ENCODE assay signal across 8 cellular contexts in the genomic region with DNA sequence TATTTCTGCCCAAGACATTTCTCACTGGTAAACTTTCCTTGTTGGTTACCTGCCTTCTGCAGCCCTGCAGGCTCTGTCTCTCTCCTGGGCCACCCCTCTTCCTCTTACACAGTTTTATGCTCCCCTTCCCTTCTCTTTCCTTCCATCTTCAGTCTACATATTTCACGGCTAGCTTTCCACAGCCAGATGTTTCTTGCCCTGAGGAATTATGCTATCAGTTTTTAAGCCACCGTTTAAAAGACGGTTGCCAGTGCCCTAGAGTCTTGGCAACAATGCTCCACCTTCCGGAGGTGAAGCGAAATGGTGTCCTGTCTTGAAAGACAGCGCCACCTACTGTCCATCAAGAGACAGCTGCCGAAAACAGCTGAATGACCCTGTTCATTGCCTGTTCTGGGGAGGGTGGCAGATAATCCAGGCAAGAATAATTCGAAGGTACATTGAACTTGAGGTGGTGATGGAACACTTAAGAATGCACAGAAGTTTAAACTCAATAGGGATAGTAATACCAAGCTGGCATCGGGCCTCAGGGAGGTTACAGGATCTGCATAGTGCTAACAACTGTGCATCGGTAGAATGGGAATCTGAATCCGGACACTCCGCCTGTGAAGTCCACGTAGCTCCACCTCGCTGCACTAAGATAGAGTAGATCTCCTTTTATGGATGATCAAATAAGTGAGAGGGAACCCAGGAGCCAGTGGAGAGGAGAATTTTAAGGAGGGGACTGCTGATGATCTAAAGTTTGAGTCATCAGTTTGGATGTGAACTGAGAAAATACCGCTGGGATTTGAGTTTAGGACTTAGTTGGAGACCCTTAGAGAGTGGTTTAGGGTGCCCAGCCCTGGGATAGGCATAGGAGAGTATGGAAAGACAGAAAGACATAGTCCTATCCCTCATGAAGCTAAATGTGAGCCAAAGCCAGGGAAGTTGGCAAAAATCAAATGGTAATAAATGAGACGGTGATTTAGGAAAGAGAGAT. TPM values are rescaled to one million over a fixed set of nuclear protein-coding genes. Genes with fewer than 3 reads are reported as not detected.
A peak's percentile ranks its signal among the peaks of the same experiment; 100 is the strongest.
DNase-seq lines count a peak whose midpoint lies in the region; ATAC-seq and TF ChIP-seq lines count a peak whose summit lies in the region.

No MANE protein-coding gene starts in this region.

- intact Hi-C loops in activated CD4-positive, alpha-beta T cell treated with anti-CD3 and anti-CD28 coated beads for 36 hours (cut with DNase I, micrococcal nuclease): loop anchor here (1.0 to 5.0 kb wide), 6 partner anchors 28 to 284 kb away; partner anchors contain the start of gene PPP1R11 (in 1 of the 2)
- intact Hi-C loops in left colon (cut with DNase I, micrococcal nuclease): no loop called here

- peaks cover 62% of the 10 kb centered on the region for H3K27me3 Mint-ChIP-seq in activated CD4-positive, alpha-beta T cell treated with anti-CD3 and anti-CD28 coated beads for 36 hours
- peaks cover 66% of the 10 kb centered on the region for H3K27me3 Mint-ChIP-seq in chondrocyte (ENCODE audit: low read depth)

- no peak overlapping the region for H3K27ac ChIP-seq in DOHH2 (ENCODE audit: low read depth, low read length)

- H3K4me1 Mint-ChIP-seq in activated CD4-positive, alpha-beta T cell treated with anti-CD3 and anti-CD28 coated beads for 36 hours: peaks cover 27% of the 10 kb centered on the region
- peaks cover 16% of the 10 kb centered on the region for H3K4me1 Mint-ChIP-seq in chondrocyte (ENCODE audit: low read depth)

- peak; percentile 58 for DNase-seq in NCI-H510A treated with DMSO at 0.1 percent for 48 hours (lab: John Stamatoyannopoulos, UW)
- DNase-seq in activated CD4-positive, alpha-beta T cell treated with anti-CD3 and anti-CD28 coated beads for 36 hours: peak; percentile 79
- DNase-seq in chondrocyte (ENCODE audit: low spot score): no peak
- peak; percentile 66 to 74 for DNase-seq in left colon
- DNase-seq in stimulated activated CD4-positive, alpha-beta T cell treated with anti-CD3 and anti-CD28 coated beads, Interleukin-2, amount 100 ng/mL, for 48 hours: peak; percentile 53 to 58
- DNase-seq in NCI-H187 treated with DMSO at 0.1 percent for 48 hours (lab: John Stamatoyannopoulos, UW): no peak

- no peak overlapping the region; the same call in 1 of the 2 replicates for H3K4me2 ChIP-seq in DOHH2 (ENCODE audit: low read length)

- POLR2A ChIA-PET in activated CD4-positive, alpha-beta T cell treated with anti-CD3 and anti-CD28 coated beads for 36 hours (lab: Charles Lee): no interaction called here

- ATAC-seq in HG02759 (IDR thresholded peaks at IDR 0.05; ENCODE audit: unreplicated experiment) (peak; percentile 65), left colon (peak; percentile 69)
- ATAC-seq in activated CD4-positive, alpha-beta T cell treated with anti-CD3 and anti-CD28 coated beads for 36 hours: peak; percentile 90

- H3K27ac Mint-ChIP-seq in activated CD4-positive, alpha-beta T cell treated with anti-CD3 and anti-CD28 coated beads for 36 hours: no peak overlapping the region
- H3K27ac Mint-ChIP-seq in chondrocyte (ENCODE audit: unreplicated experiment): peak overlapping the region; percentile 1

- TF ChIP-seq CTCF in DOHH2 (IDR thresholded peaks at IDR 0.05; ENCODE audit: low read depth, low read length, poor library complexity, severe bottlenecking) (peak; percentile 99), chondrocyte (IDR thresholded peaks at IDR 0.05) (peak; percentile 100)

- no peaks in the 10 kb centered on the region for H4K20me1 ChIP-seq in DOHH2 (ENCODE audit: control insufficient read depth, insufficient read depth, low read depth, low read length)

- CTCF ChIA-PET in activated CD4-positive, alpha-beta T cell treated with anti-CD3 and anti-CD28 coated beads for 36 hours (lab: Charles Lee): interaction anchor here (0.6 to 6.0 kb wide), 35 partner anchors 8 to 1785 kb away, joined by 3 to 244 read pairs (median 4); partner anchors contain the start of genes POLR1H and TRIM26

- no peaks in the 10 kb centered on the region for H3K9me2 ChIP-seq in DOHH2 (replicated peaks; ENCODE audit: control insufficient read depth, low read length)

- H3K9me3 ChIP-seq in DOHH2 (ENCODE audit: control insufficient read depth, insufficient read depth, low read length): no peaks in the 10 kb centered on the region

- H3K36me3 Mint-ChIP-seq in activated CD4-positive, alpha-beta T cell treated with anti-CD3 and anti-CD28 coated beads for 36 hours (ENCODE audit: low read depth): no peaks in the 10 kb centered on the region
- H3K36me3 Mint-ChIP-seq in chondrocyte (ENCODE audit: low read depth): peaks cover 2% of the 10 kb centered on the region

- H3K4me1 ChIP-seq in DOHH2 (ENCODE audit: control insufficient read depth, low read length): peaks cover 3% of the 10 kb centered on the region

- no peak overlapping the region for H3K4me3 ChIP-seq in DOHH2 (ENCODE audit: low read length)

- H3K79me2 ChIP-seq in DOHH2 (ENCODE audit: control insufficient read depth, low read length): no peaks in the 10 kb centered on the region

- peaks cover 62% of the 10 kb centered on the region for H3K27me3 ChIP-seq in DOHH2 (ENCODE audit: control insufficient read depth, low read length)

- no peaks in the 10 kb centered on the region for H3K9me3 Mint-ChIP-seq in activated CD4-positive, alpha-beta T cell treated with anti-CD3 and anti-CD28 coated beads for 36 hours (ENCODE audit: low read depth)
- no peaks in the 10 kb centered on the region for H3K9me3 Mint-ChIP-seq in chondrocyte (ENCODE audit: low read depth)

- no peaks in the 10 kb centered on the region for H3F3A ChIP-seq in DOHH2 (ENCODE audit: control insufficient read depth, insufficient read depth)

- H3K4me3 Mint-ChIP-seq in activated CD4-positive, alpha-beta T cell treated with anti-CD3 and anti-CD28 coated beads for 36 hours: no peak overlapping the region
- H3K4me3 Mint-ChIP-seq in chondrocyte (ENCODE audit: unreplicated experiment): no peak overlapping the region

- no peaks in the 10 kb centered on the region for H3K36me3 ChIP-seq in DOHH2 (ENCODE audit: control insufficient read depth, low read length)

RNA-seq across cellular contexts. Expression of gene TRIM40, which starts 4.8 kb away (rescaled TPM):
- not detected for total RNA-seq in activated CD4-positive, alpha-beta T cell treated with anti-CD3 and anti-CD28 coated beads for 36 hours
- total RNA-seq in chondrocyte (not detected in 3 replicates), left colon (10 to 100 TPM; 13.2 to 30.7 TPM)

RNA-seq across cellular contexts. Expression of gene TRIM31, which starts 18.3 kb away (rescaled TPM):
- total RNA-seq in activated CD4-positive, alpha-beta T cell treated with anti-CD3 and anti-CD28 coated beads for 36 hours: not detected
- total RNA-seq in chondrocyte: not detected in 3 replicates
- total RNA-seq in left colon: 100 to 1,000 TPM in 1 of 2 donors, 10 to 100 TPM in 1; 80.0 to 278 TPM

RNA-seq across cellular contexts. Expression of gene TRIM10, which starts 29.8 kb away (rescaled TPM):
- under 1 TPM; 0.11 to 0.16 TPM for total RNA-seq in activated CD4-positive, alpha-beta T cell treated with anti-CD3 and anti-CD28 coated beads for 36 hours
- total RNA-seq in chondrocyte (not detected in 3 replicates), left colon (1 to 10 TPM; 5.6 to 6.3 TPM)

RNA-seq across cellular contexts. Expression of gene TRIM15, which starts 32.2 kb away (rescaled TPM):
- total RNA-seq in activated CD4-positive, alpha-beta T cell treated with anti-CD3 and anti-CD28 coated beads for 36 hours: under 1 TPM; 0.18 to 0.26 TPM
- total RNA-seq in chondrocyte (not detected in 3 replicates), left colon (10 to 100 TPM; 58.8 to 62.5 TPM)

RNA-seq across cellular contexts. Expression of gene RNF39, which starts 55.6 kb away (rescaled TPM):
- total RNA-seq in activated CD4-positive, alpha-beta T cell treated with anti-CD3 and anti-CD28 coated beads for 36 hours: not detected
- total RNA-seq in chondrocyte: not detected in 3 replicates
- total RNA-seq in left colon: under 1 TPM in 1 of 2 donors, not detected in 1; 0.58 TPM

Comparison
In these comparisons a context has a peak if more than half of its experiments do, and no peak if none do; other contexts are left out.
1. DNase-seq: peak in NCI-H510A treated with DMSO at 0.1 percent for 48 hours (single experiment), activated CD4-positive, alpha-beta T cell treated with anti-CD3 and anti-CD28 coated beads for 36 hours (single experiment), left colon (2 of 2) and stimulated activated CD4-positive, alpha-beta T cell treated with anti-CD3 and anti-CD28 coated beads, Interleukin-2, amount 100 ng/mL, for 48 hours (2 of 2); none in chondrocyte (single experiment) and NCI-H187 treated with DMSO at 0.1 percent for 48 hours (single experiment).
2. RNA of gene TRIM40, which starts 4.8 kb away (total RNA-seq): 13.2 to 30.7 TPM in left colon; not detected in activated CD4-positive, alpha-beta T cell treated with anti-CD3 and anti-CD28 coated beads for 36 hours and not detected in chondrocyte; every median in the first group is over 10 times any median in the second.
3. RNA of gene TRIM31, which starts 18.3 kb away (total RNA-seq): 80.0 to 278 TPM in left colon; not detected in activated CD4-positive, alpha-beta T cell treated with anti-CD3 and anti-CD28 coated beads for 36 hours and not detected in chondrocyte; every median in the first group is over 10 times any median in the second.
4. intact Hi-C loops: an anchor here in activated CD4-positive, alpha-beta T cell treated with anti-CD3 and anti-CD28 coated beads for 36 hours (1.0 to 5.0 kb wide); none called in left colon.
5. Peak in every context shown above with its lines, with median percentiles within 50 percentile points of each other: ATAC-seq.